In genomic region chr1:114755006-114755936, GRCh38 we compare ENCODE assay signal across 8 cellular contexts. TPM values are rescaled to one million over a fixed set of nuclear protein-coding genes. Genes with fewer than 3 reads are reported as not detected.
DNase-seq lines count a peak whose midpoint lies in the region; ATAC-seq and TF ChIP-seq lines count a peak whose summit lies in the region.

No MANE protein-coding gene starts in this region.

- H3K36me3 ChIP-seq in GM23338 (ENCODE audit: insufficient read depth) = peaks cover 4% of the 10 kb centered on the region; the same call in 1 of the 2 replicates
- peaks cover 19% of the 10 kb centered on the region for H3K36me3 ChIP-seq in PC-3 (ENCODE audit: low read depth, low read length)

- DNase-seq in GM23338 (ENCODE audit: low spot score) (no peak), PC-3 (no peak), epithelial cell of esophagus (ENCODE audit: low read depth) (peak; percentile 8), retinal pigment epithelial cell (ENCODE audit: low read depth) (no peak), HuH-7 (ENCODE audit: low spot score) (no peak), activated gamma-delta T cell (lab: John Stamatoyannopoulos, UW) (no peak)
- no peak for DNase-seq in activated CD4-positive, CD25-positive, alpha-beta regulatory T cell (lab: John Stamatoyannopoulos, UW)

- TF ChIP-seq CTCF in GM23338 (conservative IDR thresholded peaks at IDR 0.05; ENCODE audit: low read depth in 2 of 2) (no peak), PC-3 (conservative IDR thresholded peaks at IDR 0.05; ENCODE audit: low read depth, low read length) (no peak), epithelial cell of esophagus (IDR thresholded peaks at IDR 0.05; ENCODE audit: insufficient read depth, low read depth, low read length, missing control alignments) (no peak), retinal pigment epithelial cell (conservative IDR thresholded peaks at IDR 0.05; ENCODE audit: low read depth, low read length) (no peak)

- H3K27ac ChIP-seq in GM23338 (ENCODE audit: low read depth) (no peak overlapping the region), PC-3 (ENCODE audit: low read length) (no peak overlapping the region)

- H3K9me3 Mint-ChIP-seq in GM23338 = no peaks in the 10 kb centered on the region

- no TSS peak for BruUV-seq in PC-3 (replicated peaks; lab: Mats Ljungman, UMichigan)

- peaks cover 58% of the 10 kb centered on the region for H4K20me1 ChIP-seq in GM23338 (replicated peaks; ENCODE audit: insufficient read depth)
- peaks cover 70% of the 10 kb centered on the region for H4K20me1 ChIP-seq in PC-3 (ENCODE audit: low read length)

- H3K27me3 ChIP-seq in GM23338 (ENCODE audit: insufficient read depth) = no peaks in the 10 kb centered on the region
- H3K27me3 ChIP-seq in PC-3 (ENCODE audit: low read length) = no peaks in the 10 kb centered on the region

- POLR2A ChIA-PET in PC-3 (lab: Charles Lee; ENCODE audit: unreplicated experiment) = interaction anchor here (0.5 to 0.7 kb wide), 3 partner anchors 45 to 746 kb away, joined by 3 to 12 read pairs (median 8); no protein-coding TSS in a partner anchor

- H3K9me3 ChIP-seq in PC-3 (ENCODE audit: low read length) = no peaks in the 10 kb centered on the region

- H3K36me3 Mint-ChIP-seq in GM23338 (ENCODE audit: low read depth) = peaks cover 32% of the 10 kb centered on the region

- peaks cover 9% of the 10 kb centered on the region for H3K27me3 Mint-ChIP-seq in GM23338 (ENCODE audit: insufficient read depth, low read depth, poor library complexity)

- H3K9ac ChIP-seq in PC-3 (ENCODE audit: low read length) = peak overlapping the region; percentile 99; the same call in 1 of the 2 replicates

- H3K4me3 ChIP-seq in GM23338 = peak overlapping the region; percentile 72
- H3K4me3 ChIP-seq in PC-3 (ENCODE audit: low read length) = peak overlapping the region; percentile 89
- H3K4me3 ChIP-seq in epithelial cell of esophagus (ENCODE audit: low read length) = peak overlapping the region; percentile 100
- H3K4me3 ChIP-seq in retinal pigment epithelial cell (ENCODE audit: low read length) = peak overlapping the region; percentile 100

- CTCF ChIA-PET in PC-3 (lab: Charles Lee) = no interaction called here

- no peaks in the 10 kb centered on the region for H3K9me2 ChIP-seq in GM23338 (ENCODE audit: insufficient read depth)
- no peaks in the 10 kb centered on the region for H3K9me2 ChIP-seq in PC-3 (replicated peaks; ENCODE audit: low read length)

- H3K4me2 ChIP-seq in GM23338 (peak overlapping the region; percentile 81), PC-3 (ENCODE audit: low read length) (peak overlapping the region; percentile 94)

- H3K4me1 ChIP-seq in GM23338 (ENCODE audit: insufficient read depth) (peaks cover 53% of the 10 kb centered on the region), PC-3 (ENCODE audit: insufficient read depth, low read length) (peaks cover 24% of the 10 kb centered on the region)

- ATAC-seq in GM23338 (no peak), PC-3 (no peak), HG02981 (IDR thresholded peaks at IDR 0.05; ENCODE audit: unreplicated experiment) (no peak)

- H2AFZ ChIP-seq in GM23338 (no peak overlapping the region), PC-3 (ENCODE audit: low read length) (no peak overlapping the region)

- peak overlapping the region; percentile 96 for H3K4me3 Mint-ChIP-seq in GM23338

- H3K79me2 ChIP-seq in GM23338 (replicated peaks; ENCODE audit: insufficient read depth) = peaks cover 70% of the 10 kb centered on the region
- H3K79me2 ChIP-seq in PC-3 (ENCODE audit: low read length) = peaks cover 75% of the 10 kb centered on the region

- H3K4me1 Mint-ChIP-seq in GM23338 = peaks cover 59% of the 10 kb centered on the region

- peak overlapping the region; percentile 81 for H3K27ac Mint-ChIP-seq in GM23338

- intact Hi-C loops in PC-3 (cut with micrococcal nuclease) = no loop called here

- H3F3A ChIP-seq in GM23338 (replicated peaks; ENCODE audit: low read depth) (no peaks in the 10 kb centered on the region), PC-3 (ENCODE audit: low read length, unreplicated experiment) (no peaks in the 10 kb centered on the region)

TF ChIP-seq in GM23338, 12 proteins besides CTCF, POLR2A, EP300 and RAD21:
- TF ChIP-seq EZH2phosphoT487 (IDR thresholded peaks at IDR 0.05; ENCODE audit: unreplicated experiment) (no peak), ZNF331 (CRISPR knock-in tag; IDR thresholded peaks at IDR 0.05; ENCODE audit: low read depth) (no peak), NANOG (IDR thresholded peaks at IDR 0.05; ENCODE audit: borderline replicate concordance) (no peak), STAT1 (IDR thresholded peaks at IDR 0.05; ENCODE audit: unreplicated experiment) (no peak), ZNF114 (CRISPR knock-in tag; IDR thresholded peaks at IDR 0.05) (no peak), ETS1 (IDR thresholded peaks at IDR 0.05) (no peak), POLR2AphosphoS5 (IDR thresholded peaks at IDR 0.05; ENCODE audit: low read depth) (no peak), CREB1 (CRISPR knock-in tag; IDR thresholded peaks at IDR 0.05; ENCODE audit: low read depth) (no peak)

RNA-seq across cellular contexts. Expression of gene CSDE1, which starts 2.5 kb away (rescaled TPM):
- 1,054 and 1,579 TPM in 2 replicates for total RNA-seq in GM23338 (2014; rRNA removed; shearing (Covaris generic))
- polyA plus RNA-seq in GM23338 (2016; fragmentation: Nextera tagmentation; extraction: Ambion mirVana) = 210 and 214 TPM in 2 replicates
- total RNA-seq in PC-3 (2014; rRNA removed) = 380 and 480 TPM in 2 replicates

RNA-seq across cellular contexts. Expression of gene SIKE1, which starts 25.2 kb away (rescaled TPM):
- 74.0 and 90.4 TPM in 2 replicates for total RNA-seq in GM23338 (2014; rRNA removed; shearing (Covaris generic))
- 79.6 and 96.3 TPM in 2 replicates for polyA plus RNA-seq in GM23338 (2016; fragmentation: Nextera tagmentation; extraction: Ambion mirVana)
- 104 and 136 TPM in 2 replicates for total RNA-seq in PC-3 (2014; rRNA removed)

RNA-seq across cellular contexts. Expression of gene NRAS, which starts 38.7 kb away (rescaled TPM):
- total RNA-seq in GM23338 (2014; rRNA removed; shearing (Covaris generic)) = 83.2 and 84.7 TPM in 2 replicates
- 18.4 and 22.3 TPM in 2 replicates for polyA plus RNA-seq in GM23338 (2016; fragmentation: Nextera tagmentation; extraction: Ambion mirVana)
- 12.6 and 15.1 TPM in 2 replicates for total RNA-seq in PC-3 (2014; rRNA removed)

RNA-seq across cellular contexts. Expression of gene AMPD1, which starts 59.9 kb away (rescaled TPM):
- not detected in 2 replicates for total RNA-seq in GM23338 (2014; rRNA removed; shearing (Covaris generic))
- 0.27 TPM in 1 of 2 replicates, not detected in the other for polyA plus RNA-seq in GM23338 (2016; fragmentation: Nextera tagmentation; extraction: Ambion mirVana)
- not detected in 2 replicates for total RNA-seq in PC-3 (2014; rRNA removed)
